Comparison of ENCODE assay signal across 18 cellular contexts in genomic region chr14:73264896-73265720, GRCh38.
"Had no signal": no experiment of that assay in that cellular context is flagged by ENCODE, and none has a peak within 500 bp of the region (broad histone marks: within the 10 kb centered on the region; RNA-seq: fewer than 3 reads in every experiment).

No MANE protein-coding gene starts in this region.

- H3K27ac ChIP-seq: adrenal gland, gastroesophageal sphincter, heart right ventricle, prostate gland, stomach, thoracic aorta had no signal

- H3K36me3 Mint-ChIP-seq: naive thymus-derived CD8-positive, alpha-beta T cell had no signal

- H3K9me3 Mint-ChIP-seq: activated naive CD4-positive, alpha-beta T cell treated with anti-CD3 and anti-CD28 coated beads, Interleukin-2, amount 50 U/mL, for 24 hours; activated T-cell treated with anti-CD3 and anti-CD28 coated beads, Interleukin-2, amount 50 U/mL, for 24 hours; naive thymus-derived CD8-positive, alpha-beta T cell; T-helper 2 cell treated with Interferon-gamma antibody and Interleukin-4, amounts not matched to agents 5 μg/mL and 100 μg/mL, for 36 hours had no signal

- ATAC-seq: activated CD4-positive, CD25-positive, alpha-beta regulatory T cell treated with anti-CD3 and anti-CD28 coated beads, Interleukin-2, amount 50 U/mL, for 24 hours; gastroesophageal sphincter; heart right ventricle; naive thymus-derived CD8-positive, alpha-beta T cell had no signal

- H3K27ac Mint-ChIP-seq: activated naive CD4-positive, alpha-beta T cell treated with anti-CD3 and anti-CD28 coated beads, Interleukin-2, amount 50 U/mL, for 24 hours; activated T-cell treated with anti-CD3 and anti-CD28 coated beads, Interleukin-2, amount 50 U/mL, for 24 hours; T-helper 2 cell treated with Interferon-gamma antibody and Interleukin-4, amounts not matched to agents 5 μg/mL and 100 μg/mL, for 36 hours had no signal

- H3K4me3 ChIP-seq: adrenal gland, gastroesophageal sphincter, heart right ventricle, prostate gland, smooth muscle cell, stomach, thoracic aorta had no signal

- H3K27me3 ChIP-seq: adrenal gland, gastroesophageal sphincter, stomach had no signal

- H3K4me1 ChIP-seq: prostate gland had no signal

- H3K36me3 ChIP-seq: adrenal gland, heart right ventricle, prostate gland, thoracic aorta had no signal

- H3K4me2 ChIP-seq: smooth muscle cell had no signal

- H3K9me3 ChIP-seq: adrenal gland, gastroesophageal sphincter, heart right ventricle, prostate gland, stomach, thoracic aorta had no signal

- DNase-seq: activated CD4-positive, alpha-beta T cell treated with anti-CD3 and anti-CD28 coated beads, Interleukin-2, amount 50 U/mL, for 1 hour; activated effector memory CD4-positive, alpha-beta T cell treated with Interleukin-2 at 50 U/mL for 16 hours; activated T-cell treated with anti-CD3 and anti-CD28 coated beads, Interleukin-2, amount 50 U/mL, for 24 hours; heart right ventricle; midbrain; naive thymus-derived CD8-positive, alpha-beta T cell; occipital lobe; right cardiac atrium; stimulated activated CD4-positive, alpha-beta T cell treated with anti-CD3 and anti-CD28 coated beads, Interleukin-4, amount 100 ng/mL, for 4 hours; stomach had no signal

- H3K4me3 Mint-ChIP-seq: activated naive CD4-positive, alpha-beta T cell treated with anti-CD3 and anti-CD28 coated beads, Interleukin-2, amount 50 U/mL, for 24 hours; activated T-cell treated with anti-CD3 and anti-CD28 coated beads, Interleukin-2, amount 50 U/mL, for 24 hours; T-helper 2 cell treated with Interferon-gamma antibody and Interleukin-4, amounts not matched to agents 5 μg/mL and 100 μg/mL, for 36 hours had no signal
